1 cellular context compared by ENCODE assay signal in genomic region chr2:15337996-15338666, GRCh38.
TF ChIP-seq lines count a peak whose summit lies in the region.

No MANE protein-coding gene starts in this region.

TF ChIP-seq in K562, 482 proteins besides CTCF, POLR2A, EP300 and RAD21 (continued from another document):
- TF ChIP-seq CLOCK (CRISPR knock-in tag; IDR thresholded peaks at IDR 0.05; ENCODE audit: borderline replicate concordance) (no peak), MEIS2 (IDR thresholded peaks at IDR 0.05; ENCODE audit: partially characterized antibody) (peak; percentile 68), SNAPC5 (CRISPR knock-in tag; IDR thresholded peaks at IDR 0.05) (no peak), PML (IDR thresholded peaks at IDR 0.05; ENCODE audit: low read length) (no peak), ATF4 (CRISPR knock-in tag; IDR thresholded peaks at IDR 0.05) (no peak), PRMT5 (CRISPR knock-in tag; IDR thresholded peaks at IDR 0.05) (no peak), CHD2 (IDR thresholded peaks at IDR 0.05; ENCODE audit: low read depth, low read length) (no peak), PBX2 (CRISPR knock-in tag; IDR thresholded peaks at IDR 0.05; ENCODE audit: low read depth) (no peak), PBX2 (tag; conservative IDR thresholded peaks at IDR 0.05; ENCODE audit: low read depth) (peak; percentile 24; the same call in 1 of the 2 replicates), ZNF274 (IDR thresholded peaks at IDR 0.05; ENCODE audit: borderline replicate concordance, low read depth, low read length) (no peak)
